Comparison of ENCODE assay signal across 17 cellular contexts in the genomic region with DNA sequence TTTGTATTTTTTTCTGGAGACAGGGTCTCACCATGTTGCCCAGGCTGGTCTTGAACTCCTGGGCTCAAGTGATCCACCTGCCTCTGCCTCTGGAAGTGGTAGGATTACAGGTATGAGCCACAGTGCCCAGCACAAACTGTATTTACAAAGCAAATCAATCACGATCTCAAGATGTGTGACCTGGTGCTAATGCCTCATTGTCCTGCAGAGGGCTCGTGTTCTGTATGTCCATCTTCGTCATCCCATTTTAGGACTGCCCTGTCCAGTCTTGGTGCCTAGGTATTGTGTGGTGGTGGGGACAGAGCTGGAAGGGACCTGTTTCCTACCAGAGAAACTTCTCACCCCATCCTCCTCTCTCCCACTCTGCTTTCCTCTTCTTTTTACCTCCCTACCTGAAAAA. TPM values are rescaled to one million over a fixed set of nuclear protein-coding genes. Genes with fewer than 3 reads are reported as not detected.
"Had no signal": no experiment of that assay in that cellular context is flagged by ENCODE, and none has a peak within 500 bp of the region (broad histone marks: within the 10 kb centered on the region; RNA-seq: fewer than 3 reads in every experiment).

No MANE protein-coding gene starts in this region.

- H3K4me1 ChIP-seq: breast epithelium, uterus had no signal

- H3K27ac ChIP-seq: breast epithelium, hepatocyte, neutrophil, skin epidermis, uterus had no signal

- H3K4me2 ChIP-seq: hepatocyte had no signal

- H3K4me3 ChIP-seq: breast epithelium, hepatocyte, skin epidermis, uterus had no signal

- DNase-seq: activated CD4-positive, alpha-beta memory T cell treated with anti-CD3 and anti-CD28 coated beads for 36 hours; activated effector memory CD4-positive, alpha-beta T cell treated with anti-CD3 and anti-CD28 coated beads, Interleukin-2, amount 50 U/mL, for 16 hours; activated T-cell treated with anti-CD3 and anti-CD28 coated beads, Interleukin-2, amount 50 U/mL, for 4 hours; amygdala; naive B cell; T-helper 17 cell; uterus had no signal

- ATAC-seq: activated CD4-positive, CD25-positive, alpha-beta regulatory T cell treated with anti-CD3 and anti-CD28 coated beads, Interleukin-2, amount 50 U/mL, for 24 hours; activated T-cell treated with anti-CD3 and anti-CD28 coated beads, Interleukin-2, amount 50 U/mL, for 4 hours; T-helper 17 cell had no signal

- H3K27me3 ChIP-seq: breast epithelium, hepatocyte, uterus had no signal

- FAIRE-seq: colon, TTC549 had no signal

- H3K79me2 ChIP-seq: hepatocyte had no signal

- H3K36me3 ChIP-seq: breast epithelium, neutrophil, uterus had no signal

- H2AFZ ChIP-seq: hepatocyte had no signal

- H3K9me3 ChIP-seq: breast epithelium, neutrophil, uterus had no signal

RNA-seq across cellular contexts. Expression of a gene that starts 20.2 kb away (rescaled TPM):
- total RNA-seq: activated CD4-positive, alpha-beta memory T cell treated with anti-CD3 and anti-CD28 coated beads for 36 hours; activated T-cell treated with anti-CD3 and anti-CD28 coated beads, Interleukin-2, amount 50 U/mL, for 4 hours; kidney epithelial cell; T-helper 17 cell had no signal

RNA-seq across cellular contexts. Expression of a gene that starts 47.8 kb away (rescaled TPM):
- total RNA-seq: activated CD4-positive, alpha-beta memory T cell treated with anti-CD3 and anti-CD28 coated beads for 36 hours; activated T-cell treated with anti-CD3 and anti-CD28 coated beads, Interleukin-2, amount 50 U/mL, for 4 hours; breast epithelium; hepatocyte; kidney epithelial cell; lower leg skin; mesenteric fat pad; T-helper 17 cell; uterus had no signal
- polyA plus RNA-seq: hepatocyte had no signal
